Comparison of ENCODE assay signal across 1 cellular context in genomic region chr17:63035271-63035670, GRCh38.
A peak's percentile ranks its signal among the peaks of the same experiment; 100 is the strongest.
TF ChIP-seq lines count a peak whose summit lies in the region.

No MANE protein-coding gene starts in this region.

TF ChIP-seq in HCT116, 20 proteins besides CTCF, POLR2A, EP300 and RAD21 (continued from another document):
- 0 out of 2 replicates have a peak, but pooled peaks have one; percentile 39 for TF ChIP-seq SIN3A (IDR thresholded peaks at IDR 0.05; ENCODE audit: low read depth)
- TF ChIP-seq, protein P1, sequence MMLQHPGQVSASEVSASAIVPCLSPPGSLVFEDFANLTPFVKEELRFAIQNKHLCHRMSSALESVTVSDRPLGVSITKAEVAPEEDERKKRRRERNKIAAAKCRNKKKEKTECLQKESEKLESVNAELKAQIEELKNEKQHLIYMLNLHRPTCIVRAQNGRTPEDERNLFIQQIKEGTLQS (IDR thresholded peaks at IDR 0.05), result no peak
- TF ChIP-seq MAX (IDR thresholded peaks at IDR 0.05), result no peak
- no peak for TF ChIP-seq EZH2 (IDR thresholded peaks at IDR 0.05)
TF ChIP-seq in HCT116: peak in this region for 7.
